ENCODE assay signal across 21 cellular contexts in the genomic region with DNA sequence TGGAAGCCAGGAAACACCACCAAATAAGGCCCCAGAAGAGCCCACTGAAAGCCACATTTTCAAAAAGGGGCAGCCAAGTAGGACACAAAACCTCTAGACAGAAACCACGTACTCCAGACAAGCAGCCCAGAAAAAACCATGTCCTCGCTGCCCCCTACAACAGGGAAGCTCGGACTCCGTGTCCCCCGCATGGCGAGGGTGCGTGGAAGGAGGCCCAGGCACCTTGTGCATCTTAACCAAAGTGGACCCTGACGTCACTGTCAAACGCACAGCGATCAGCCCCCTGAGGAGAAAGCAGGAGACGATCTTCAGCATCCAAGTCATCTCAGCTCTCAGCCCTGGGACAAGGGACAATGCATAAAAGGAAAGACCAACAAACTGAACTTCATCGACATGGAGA.
"Had no signal": no experiment of that assay in that cellular context is flagged by ENCODE, and none has a peak within 500 bp of the region (broad histone marks: within the 10 kb centered on the region; RNA-seq: fewer than 3 reads in every experiment).

No MANE protein-coding gene starts in this region.

- H3K27ac Mint-ChIP-seq: nephron, progenitor cell of endocrine pancreas had no signal

- H3K27me3 ChIP-seq: dorsolateral prefrontal cortex, esophagus muscularis mucosa, gastroesophageal sphincter, pancreas, stomach, transverse colon had no signal

- ATAC-seq: gastroesophageal sphincter, pancreas, right cardiac atrium had no signal

- H3K27me3 Mint-ChIP-seq: naive B cell, progenitor cell of endocrine pancreas had no signal

- H3K9me3 Mint-ChIP-seq: nephron had no signal

- H3K4me1 Mint-ChIP-seq: naive B cell, nephron had no signal

- DNase-seq: cortex of kidney; dorsolateral prefrontal cortex; effector CD8-positive, alpha-beta T cell; glutamatergic neuron; mesendoderm; naive B cell; occipital lobe; pancreas; right cardiac atrium; small intestine; stimulated activated CD4-positive, alpha-beta T cell treated with anti-CD3 and anti-CD28 coated beads, Interleukin-12 subunit alpha, Interleukin-12 subunit beta, amount 100 ng/mL, for 4 hours; stimulated activated CD4-positive, alpha-beta T cell treated with anti-CD3 and anti-CD28 coated beads, Interleukin-2, amount 100 ng/mL, for 48 hours; stomach; substantia nigra; transverse colon had no signal

- H3K4me1 ChIP-seq: esophagus muscularis mucosa, gastroesophageal sphincter, pancreas, stomach, transverse colon had no signal

- H3K36me3 ChIP-seq: pancreas, thoracic aorta had no signal

- H3K9me3 ChIP-seq: esophagus muscularis mucosa, gastroesophageal sphincter, pancreas, stomach, thoracic aorta, transverse colon had no signal

- H3K27ac ChIP-seq: dorsolateral prefrontal cortex, epithelial cell of prostate, esophagus muscularis mucosa, gastroesophageal sphincter, pancreas, stomach, thoracic aorta, transverse colon had no signal

- H3K4me3 Mint-ChIP-seq: naive B cell, nephron had no signal

- H3K4me3 ChIP-seq: dorsolateral prefrontal cortex, esophagus muscularis mucosa, gastroesophageal sphincter, pancreas, stomach, thoracic aorta, transverse colon had no signal
